ENCODE assay signal across 20 cellular contexts in genomic region chr5:138022912-138023311, GRCh38. TPM values are rescaled to one million over a fixed set of nuclear protein-coding genes. Genes with fewer than 3 reads are reported as not detected.
DNase-seq lines count a peak whose midpoint lies in the region; ATAC-seq and TF ChIP-seq lines count a peak whose summit lies in the region.
"Had no signal": no experiment of that assay in that cellular context is flagged by ENCODE, and none has a peak within 500 bp of the region (broad histone marks: within the 10 kb centered on the region; RNA-seq: fewer than 3 reads in every experiment).

No MANE protein-coding gene starts in this region.

- no peak overlapping the region for H4K8ac ChIP-seq in trophoblast cell (ENCODE audit: low read depth, low read length)

- H3K27me3 ChIP-seq in RWPE2 (ENCODE audit: insufficient read depth, poor library complexity, severe bottlenecking), result no peaks in the 10 kb centered on the region
- no peaks in the 10 kb centered on the region for H3K27me3 ChIP-seq in foreskin keratinocyte
- H3K27me3 ChIP-seq in trophoblast cell (ENCODE audit: insufficient read depth, low read length), result no peaks in the 10 kb centered on the region
- H3K27me3 ChIP-seq: BLaER1 had no signal

- no peak overlapping the region for H3K18ac ChIP-seq in trophoblast cell (ENCODE audit: low read length)

- H3K4ac ChIP-seq in trophoblast cell (ENCODE audit: low read depth, low read length), result peak overlapping the region; percentile 64

- ATAC-seq in RWPE2 (ENCODE audit: low read depth) (peak; percentile 69), foreskin keratinocyte (peak; percentile 73), HG03196 (IDR thresholded peaks at IDR 0.05; ENCODE audit: unreplicated experiment) (no peak), GM18519 (IDR thresholded peaks at IDR 0.05; ENCODE audit: low FRiP score, unreplicated experiment) (no peak)
- ATAC-seq: Right ventricle myocardium inferior had no signal

- H2AFZ ChIP-seq in trophoblast cell (ENCODE audit: insufficient read depth, low read length, poor library complexity), result no peak overlapping the region

- no peak overlapping the region for H4K12ac ChIP-seq in trophoblast cell (ENCODE audit: low read depth, low read length)

- H2BK5ac ChIP-seq in trophoblast cell (ENCODE audit: low read depth, low read length, poor library complexity), result no peak overlapping the region

- peak overlapping the region; percentile 11 for H3K4me2 ChIP-seq in trophoblast cell (ENCODE audit: low read length)
- H3K4me2 ChIP-seq: BLaER1 had no signal

- no peak overlapping the region for H3K14ac ChIP-seq in trophoblast cell (ENCODE audit: low read length)

- no peak overlapping the region for H3K23ac ChIP-seq in trophoblast cell (ENCODE audit: low read length)

- H3K4me1 ChIP-seq in RWPE2 (ENCODE audit: insufficient read depth, poor library complexity, severe bottlenecking) (peaks cover 11% of the 10 kb centered on the region), foreskin keratinocyte (peaks cover 17% of the 10 kb centered on the region), trophoblast cell (ENCODE audit: control insufficient read depth in 1 of 2, insufficient read depth in 2 of 2, low read length in 2 of 2) (peaks cover 0 to 2% of the 10 kb centered on the region in 2 experiments)

- WGBS in trophoblast cell (ENCODE audit: extremely low coverage, insufficient coverage, insufficient read length), result no CpG with 5 or more reads among the region's 3 CpGs

- H4K91ac ChIP-seq in trophoblast cell (ENCODE audit: low read depth, low read length), result no peak overlapping the region

- H3K9ac ChIP-seq in trophoblast cell (ENCODE audit: low read length), result no peak overlapping the region
- H3K9ac ChIP-seq: BLaER1 had no signal

- H3K36me3 ChIP-seq in RWPE2 (ENCODE audit: low read depth), result peaks cover 44% of the 10 kb centered on the region
- peaks cover 2 to 6% of the 10 kb centered on the region in 2 experiments for H3K36me3 ChIP-seq in trophoblast cell (ENCODE audit: control insufficient read depth in 1 of 2, insufficient read depth in 2 of 2, low read length in 2 of 2)

- H3K9me3 ChIP-seq in RWPE2 (ENCODE audit: severe bottlenecking), result no peaks in the 10 kb centered on the region
- H3K9me3 ChIP-seq in trophoblast cell (ENCODE audit: insufficient read depth, low read depth, low read length), result peaks cover 2% of the 10 kb centered on the region

- H2BK120ac ChIP-seq in trophoblast cell (ENCODE audit: insufficient read depth, low read length, poor library complexity), result no peak overlapping the region

- H2AK5ac ChIP-seq in trophoblast cell (ENCODE audit: low read length), result no peak overlapping the region

- H3K27ac ChIP-seq in RWPE2 (ENCODE audit: poor library complexity, severe bottlenecking), result peak overlapping the region; percentile 1
- no peak overlapping the region for H3K27ac ChIP-seq in foreskin keratinocyte
- H3K27ac ChIP-seq in trophoblast cell (ENCODE audit: low read depth, low read length), result no peak overlapping the region
- H3K27ac ChIP-seq: BLaER1 had no signal

- DNase-seq in ELF-1 (ENCODE audit: low read depth, low spot score) (peak; percentile 29), RWPE2 (ENCODE audit: low spot score) (no peak), foreskin keratinocyte (peak; percentile 49 to 77), trophoblast cell (peak; percentile 73 to 88), SIG-M5 (lab: John Stamatoyannopoulos, UW) (no peak)
- DNase-seq: CD4-positive, alpha-beta T cell; H9; HFFc6; NCI-H1105 treated with DMSO at 0.1 percent for 48 hours; NCI-H1694; NCI-H2081; NCI-H2171; NCI-H345; NCI-H524; NCI-H82 had no signal

- peaks cover 7% of the 10 kb centered on the region for H3K79me2 ChIP-seq in trophoblast cell (ENCODE audit: control insufficient read depth, insufficient read depth, low read length, poor library complexity)

- H3K79me1 ChIP-seq in trophoblast cell (ENCODE audit: low read length), result no peaks in the 10 kb centered on the region

- TF ChIP-seq CTCF in RWPE2 (IDR thresholded peaks at IDR 0.05; ENCODE audit: poor library complexity, severe bottlenecking) (no peak), foreskin keratinocyte (conservative IDR thresholded peaks at IDR 0.05) (no peak)

- no peak overlapping the region for H2BK12ac ChIP-seq in trophoblast cell (ENCODE audit: low read length)

- H3K4me3 ChIP-seq in RWPE2 (ENCODE audit: severe bottlenecking), result no peak overlapping the region
- H3K4me3 ChIP-seq in trophoblast cell (ENCODE audit: low read depth, low read length), result no peak overlapping the region
- H3K4me3 ChIP-seq: BLaER1, K562 had no signal

RNA-seq across cellular contexts. Expression of gene FAM13B, which starts 10.0 kb away (rescaled TPM):
- 9.7 and 10.0 TPM in 2 replicates for total RNA-seq in foreskin keratinocyte
- 1.9 and 2.2 TPM in 2 replicates for polyA plus RNA-seq in foreskin keratinocyte
- 7.6 and 7.9 TPM in 2 replicates for polyA plus RNA-seq in trophoblast cell (2013)

Comparison
In these comparisons a context has a peak if more than half of its experiments do, and no peak if none do; other contexts are left out.
1. DNase-seq: peak in ELF-1 (single experiment), foreskin keratinocyte (2 of 2) and trophoblast cell (2 of 2); none in RWPE2 (single experiment) and SIG-M5 (single experiment).
2. ATAC-seq: peak in RWPE2 (single experiment) and foreskin keratinocyte (single experiment); none in HG03196 (single experiment) and GM18519 (single experiment).